ENCODE assay signal across 20 cellular contexts in genomic region chr4:73891739-73892405, GRCh38. TPM values are rescaled to one million over a fixed set of nuclear protein-coding genes. Genes with fewer than 3 reads are reported as not detected.
DNase-seq lines count a peak whose midpoint lies in the region; ATAC-seq, FAIRE-seq and TF ChIP-seq lines count a peak whose summit lies in the region.
"Had no signal": no experiment of that assay in that cellular context is flagged by ENCODE, and none has a peak within 500 bp of the region (broad histone marks: within the 10 kb centered on the region; RNA-seq: fewer than 3 reads in every experiment).

No MANE protein-coding gene starts in this region.

- intact Hi-C loops in left cardiac atrium (cut with DNase I), result no loop called here

- DNase-seq in EL (peak; percentile 47), astrocyte (ENCODE audit: low read depth) (peak; percentile 65), left cardiac atrium (no peak)
- DNase-seq in activated CD4-positive, alpha-beta T cell treated with anti-CD3 and anti-CD28 coated beads for 4 hours, result no peak
- DNase-seq: activated CD4-positive, CD25-positive, alpha-beta regulatory T cell treated with anti-CD3 and anti-CD28 coated beads, Interleukin-2, amount 50 U/mL, for 72 hours; dorsolateral prefrontal cortex; GF-D8; NCI-H2107; NCI-H774; psoas muscle; stimulated activated CD4-positive, alpha-beta T cell treated with anti-CD3 and anti-CD28 coated beads, Interleukin-4, amount 100 ng/mL, for 24 hours; uterus had no signal

- no peak overlapping the region for H3K27ac ChIP-seq in astrocyte (ENCODE audit: low read depth, low read length)
- H3K27ac ChIP-seq: dorsolateral prefrontal cortex, psoas muscle, RWPE1, uterus had no signal

- ATAC-seq in left cardiac atrium (peak; percentile 47 to 61), esophagus mucosa (no peak), GM21619 (IDR thresholded peaks at IDR 0.05; ENCODE audit: unreplicated experiment) (no peak)
- ATAC-seq: psoas muscle had no signal

- H3K9me3 ChIP-seq in astrocyte (ENCODE audit: insufficient read depth, low read depth, low read length) (no peaks in the 10 kb centered on the region), skeletal muscle satellite cell (replicated peaks; ENCODE audit: low read length) (no peaks in the 10 kb centered on the region)
- H3K9me3 ChIP-seq: psoas muscle, uterus had no signal

- H3K27ac Mint-ChIP-seq in astrocyte (ENCODE audit: unreplicated experiment), result no peak overlapping the region
- H3K27ac Mint-ChIP-seq: T-helper 1 cell treated with Interleukin-12 subunit alpha and Interleukin-12 subunit beta and Interleukin-4 antibody, amounts not matched to agents 30 μg/mL and 1 μg/mL, for 36 hours had no signal

- H3K4me2 ChIP-seq in astrocyte (ENCODE audit: low read length) (no peak overlapping the region), skeletal muscle satellite cell (ENCODE audit: low read length) (peak overlapping the region; percentile 22)

- no peak overlapping the region for H3K4me3 Mint-ChIP-seq in astrocyte (ENCODE audit: unreplicated experiment)
- H3K4me3 Mint-ChIP-seq: T-helper 1 cell treated with Interleukin-12 subunit alpha and Interleukin-12 subunit beta and Interleukin-4 antibody, amounts not matched to agents 30 μg/mL and 1 μg/mL, for 36 hours had no signal

- H3K36me3 ChIP-seq in astrocyte (ENCODE audit: insufficient read depth, low read length) (no peaks in the 10 kb centered on the region), skeletal muscle satellite cell (ENCODE audit: insufficient read depth, low read length) (no peaks in the 10 kb centered on the region)
- H3K36me3 ChIP-seq: uterus had no signal

- peaks cover 2% of the 10 kb centered on the region for H3K36me3 Mint-ChIP-seq in astrocyte (ENCODE audit: low read depth, unreplicated experiment)

- H3K79me2 ChIP-seq in astrocyte (ENCODE audit: insufficient read depth, low read length), result no peaks in the 10 kb centered on the region

- no peaks in the 10 kb centered on the region for H4K20me1 ChIP-seq in astrocyte (ENCODE audit: insufficient read depth, low read length)

- peak; percentile 59 for FAIRE-seq in astrocyte (lab: Jason Lieb, UNC)
- FAIRE-seq: frontal cortex, H1 had no signal

- H3K4me1 ChIP-seq in astrocyte (ENCODE audit: insufficient read depth, low read length) (no peaks in the 10 kb centered on the region), skeletal muscle satellite cell (ENCODE audit: control insufficient read depth, insufficient read depth, low read length) (peaks cover 24% of the 10 kb centered on the region)
- H3K4me1 ChIP-seq: psoas muscle, uterus had no signal

- peaks cover 5% of the 10 kb centered on the region for H3K27me3 ChIP-seq in astrocyte (ENCODE audit: insufficient read depth, low read length)
- H3K27me3 ChIP-seq in skeletal muscle satellite cell (ENCODE audit: control insufficient read depth, insufficient read depth, low read length), result no peaks in the 10 kb centered on the region

- H3K9ac ChIP-seq in astrocyte (ENCODE audit: low read length), result no peak overlapping the region
- no peak overlapping the region for H3K9ac ChIP-seq in skeletal muscle satellite cell (ENCODE audit: low read depth, low read length)

- H2AFZ ChIP-seq in astrocyte (ENCODE audit: low read depth, low read length), result no peak overlapping the region

- no peaks in the 10 kb centered on the region for H3K27me3 Mint-ChIP-seq in astrocyte (ENCODE audit: low read depth, unreplicated experiment)

- TF ChIP-seq CTCF in astrocyte (IDR thresholded peaks at IDR 0.05; ENCODE audit: insufficient read depth, low read depth, low read length), result no peak

- H3K4me1 Mint-ChIP-seq in astrocyte (ENCODE audit: low read depth, unreplicated experiment), result peaks cover 7% of the 10 kb centered on the region

- H3K4me3 ChIP-seq in astrocyte (ENCODE audit: insufficient read depth, low read depth, low read length) (no peak overlapping the region), skeletal muscle satellite cell (ENCODE audit: low read length) (no peak overlapping the region)
- H3K4me3 ChIP-seq: dorsolateral prefrontal cortex, psoas muscle, uterus had no signal

- H3K9me3 Mint-ChIP-seq in astrocyte (ENCODE audit: unreplicated experiment), result no peaks in the 10 kb centered on the region
- H3K9me3 Mint-ChIP-seq: T-helper 1 cell treated with Interleukin-12 subunit alpha and Interleukin-12 subunit beta and Interleukin-4 antibody, amounts not matched to agents 30 μg/mL and 1 μg/mL, for 36 hours had no signal

RNA-seq across cellular contexts. Expression of gene CXCL1, which starts 22.7 kb away (rescaled TPM):
- total RNA-seq in astrocyte (8.5 and 11.4 TPM in 2 replicates), left cardiac atrium (1 to 10 TPM; 9.0 to 9.2 TPM), esophagus mucosa (22.9 TPM)
- 81.4 and 235 TPM in 2 replicates for total RNA-seq in skeletal muscle satellite cell (2012; rRNA removed)

RNA-seq across cellular contexts. Expression of gene PF4V1, which starts 38.8 kb away (rescaled TPM):
- total RNA-seq in astrocyte (not detected in 2 replicates), left cardiac atrium (not detected), esophagus mucosa (not detected)
- total RNA-seq in skeletal muscle satellite cell (2012; rRNA removed), result 1.7 TPM in 1 of 2 replicates, not detected in the other
- total RNA-seq: dorsolateral prefrontal cortex, H1, M059J, psoas muscle, uterus had no signal

RNA-seq across cellular contexts. Expression of gene CXCL6, which starts 55.4 kb away (rescaled TPM):
- total RNA-seq in astrocyte, result 16.7 and 18.5 TPM in 2 replicates
- 1 to 10 TPM; 1.1 to 1.5 TPM for total RNA-seq in left cardiac atrium
- 7.4 and 43.5 TPM in 2 replicates for total RNA-seq in skeletal muscle satellite cell (2012; rRNA removed)
- total RNA-seq in esophagus mucosa, result 1.4 TPM

Comparison
In these comparisons a context has a peak if more than half of its experiments do, and no peak if none do; other contexts are left out.
1. DNase-seq: peak in EL (single experiment) and astrocyte (single experiment); none in left cardiac atrium (single experiment) and activated CD4-positive, alpha-beta T cell treated with anti-CD3 and anti-CD28 coated beads for 4 hours (0 of 2).
2. ATAC-seq: peak in left cardiac atrium (2 of 2); none in esophagus mucosa (single experiment) and GM21619 (single experiment).